Comparison of ENCODE assay signal across 17 cellular contexts in the genomic region with DNA sequence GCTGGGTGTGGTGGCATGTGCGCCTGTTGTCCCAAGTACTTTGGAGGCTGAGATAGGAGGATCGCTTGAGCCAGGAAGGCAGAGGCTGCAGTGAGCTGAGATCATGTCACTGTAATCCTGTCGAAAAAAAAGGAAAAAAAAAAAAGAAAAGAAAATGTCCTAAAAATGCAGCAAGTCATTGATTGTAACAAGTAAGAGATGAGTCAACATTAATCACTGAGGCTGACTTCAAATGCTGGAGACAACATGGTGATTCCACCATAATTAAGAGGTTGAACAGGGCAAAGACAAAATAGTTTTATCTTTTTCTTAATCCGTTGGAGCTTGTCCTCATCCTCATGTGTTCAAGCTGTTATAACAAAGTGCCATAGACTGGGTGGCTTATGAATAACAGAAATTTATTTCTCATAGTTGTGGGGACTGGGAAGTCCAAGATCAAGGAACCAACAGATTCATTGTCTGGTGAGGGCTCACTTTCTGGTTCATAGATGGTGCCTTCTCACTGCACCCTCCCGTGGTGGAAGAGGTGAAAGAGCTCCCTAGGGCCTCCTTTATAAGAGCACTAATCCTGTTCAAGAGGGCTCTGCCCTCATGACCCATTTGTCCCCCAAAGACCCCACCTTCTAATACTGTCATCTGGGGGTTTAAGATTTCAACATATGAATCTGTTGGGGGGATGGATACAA.
A peak's percentile ranks its signal among the peaks of the same experiment; 100 is the strongest.
DNase-seq lines count a peak whose midpoint lies in the region; ATAC-seq and TF ChIP-seq lines count a peak whose summit lies in the region.
"Had no signal": no experiment of that assay in that cellular context is flagged by ENCODE, and none has a peak within 500 bp of the region (broad histone marks: within the 10 kb centered on the region; RNA-seq: fewer than 3 reads in every experiment).

No MANE protein-coding gene starts in this region.

- no peak for ATAC-seq in HG02884 (IDR thresholded peaks at IDR 0.05; ENCODE audit: unreplicated experiment)
- ATAC-seq: stimulated activated naive B cell treated with anti-CD40 and anti-IgM and Interleukin-4, amounts not matched to agents 10 μg/mL and 1 μg/mL and 100 μg/mL, for 72 hours had no signal

- H3K27me3 ChIP-seq in ACC112 (ENCODE audit: insufficient read depth, low read length): no peaks in the 10 kb centered on the region

- no peaks in the 10 kb centered on the region for H3K36me3 ChIP-seq in ACC112 (ENCODE audit: insufficient read depth, low read length)

- H2AFZ ChIP-seq in ACC112 (ENCODE audit: low read length, unreplicated experiment): peak overlapping the region; percentile 87

- peak; percentile 19 for DNase-seq in GM12865 (ENCODE audit: low read depth)
- DNase-seq in RKO (ENCODE audit: low spot score): peak; percentile 83
- DNase-seq in fibroblast of peridontal ligament (ENCODE audit: extremely low read depth): peak; percentile 35
- DNase-seq in NCI-H1436 (lab: John Stamatoyannopoulos, UW): no peak
- DNase-seq in activated effector memory CD4-positive, alpha-beta T cell treated with Interleukin-2 at 50 U/mL for 16 hours: no peak
- no peak for DNase-seq in activated CD8-positive, alpha-beta memory T cell treated with anti-CD3 and anti-CD28 coated beads for 24 hours
- DNase-seq: activated effector memory CD4-positive, alpha-beta T cell treated with anti-CD3 and anti-CD28 coated beads, Interleukin-2, amount 50 U/mL, for 16 hours; aorta; nephron progenitor cell; right cardiac atrium; SIG-M5; stimulated activated CD4-positive, alpha-beta T cell treated with anti-CD3 and anti-CD28 coated beads, Interleukin-4, amount 100 ng/mL, for 4 hours; stimulated activated naive B cell treated with anti-CD40 and anti-IgM and Interleukin-4, amounts not matched to agents 10 μg/mL and 1 μg/mL and 100 μg/mL, for 72 hours had no signal

- no peaks in the 10 kb centered on the region for H3K79me2 ChIP-seq in ACC112 (ENCODE audit: control insufficient read depth, insufficient read depth, low read length, unreplicated experiment)

- H3K27ac ChIP-seq in ACC112 (ENCODE audit: low read depth, low read length): peak overlapping the region; percentile 69
- H3K27ac ChIP-seq: HL-60 had no signal

- no peak for TF ChIP-seq CTCF in GM12865 (IDR thresholded peaks at IDR 0.05; ENCODE audit: insufficient read depth, low read depth, low read length, missing control alignments)

- H3K4me1 ChIP-seq in ACC112 (ENCODE audit: control insufficient read depth, insufficient read depth, low read length, unreplicated experiment): peaks cover 14% of the 10 kb centered on the region

- H3K4me3 ChIP-seq in ACC112 (ENCODE audit: low read depth, low read length): no peak overlapping the region
- no peak overlapping the region for H3K4me3 ChIP-seq in GM12865 (ENCODE audit: low read depth, low read length)
- H3K4me3 ChIP-seq: lung had no signal

Comparison
In these comparisons a context has a peak if more than half of its experiments do, and no peak if none do; other contexts are left out.
1. DNase-seq: peak in GM12865 (single experiment), RKO (single experiment) and fibroblast of peridontal ligament (single experiment); none in NCI-H1436 (single experiment), activated effector memory CD4-positive, alpha-beta T cell treated with Interleukin-2 at 50 U/mL for 16 hours (single experiment) and activated CD8-positive, alpha-beta memory T cell treated with anti-CD3 and anti-CD28 coated beads for 24 hours (single experiment).